8 cellular contexts compared by ENCODE assay signal in genomic region chr19:34171539-34171876, GRCh38. TPM values are rescaled to one million over a fixed set of nuclear protein-coding genes. Genes with fewer than 3 reads are reported as not detected.
A peak's percentile ranks its signal among the peaks of the same experiment; 100 is the strongest.
DNase-seq lines count a peak whose midpoint lies in the region; ATAC-seq and TF ChIP-seq lines count a peak whose summit lies in the region.

No MANE protein-coding gene starts in this region.

- ATAC-seq in GM21619 (IDR thresholded peaks at IDR 0.05; ENCODE audit: unreplicated experiment) (peak; percentile 22), GM18873 (IDR thresholded peaks at IDR 0.05; ENCODE audit: low FRiP score, unreplicated experiment) (no peak)

- no peaks in the 10 kb centered on the region for H3K36me3 ChIP-seq in GM06990 (ENCODE audit: control insufficient read depth, insufficient read depth, low read length)
- H3K36me3 ChIP-seq in MG63, result peaks cover 20% of the 10 kb centered on the region
- H3K36me3 ChIP-seq in ascending aorta, result no peaks in the 10 kb centered on the region

- H3K4me3 ChIP-seq in GM06990 (replicated peaks; ENCODE audit: low read depth, low read length) (peak overlapping the region; percentile 77), MG63 (peak overlapping the region; percentile 95), ascending aorta (peak overlapping the region; percentile 91 to 98)

- peak overlapping the region; percentile 99 for H3K27ac ChIP-seq in ascending aorta
- peak overlapping the region; percentile 96 for H3K27ac ChIP-seq in layer of hippocampus (ENCODE audit: low read depth, low read length)

- peaks cover 6 to 33% of the 10 kb centered on the region in 2 donors for H3K4me1 ChIP-seq in ascending aorta

- H3K9me3 ChIP-seq in MG63, result no peaks in the 10 kb centered on the region
- H3K9me3 ChIP-seq in ascending aorta, result no peaks in the 10 kb centered on the region

- DNase-seq in GM06990 (ENCODE audit: extremely low read depth, insufficient read length) (no peak), MG63 (peak; percentile 67), ascending aorta (ENCODE audit: low spot score in 2 of 2) (no peak), NCI-H748 treated with DMSO at 0.1 percent for 48 hours (lab: John Stamatoyannopoulos, UW) (no peak)
- DNase-seq in stimulated activated CD8-positive, alpha-beta memory T cell treated with anti-CD3 and anti-CD28 coated beads, Interleukin-2, amount 100 ng/mL, for 48 hours (ENCODE audit: low read depth in 2 of 2), result peak; percentile 4 to 38

- H3K27me3 ChIP-seq in GM06990 (replicated peaks; ENCODE audit: control insufficient read depth, insufficient read depth, low read length) (no peaks in the 10 kb centered on the region), MG63 (no peaks in the 10 kb centered on the region), ascending aorta (no peaks in the 10 kb centered on the region), layer of hippocampus (ENCODE audit: control insufficient read depth, insufficient read depth, low read length) (no peaks in the 10 kb centered on the region)

- intact Hi-C loops in ascending aorta (cut with DNase I), result loop anchor here (5.0 to 10.0 kb wide), 3 partner anchors 51 to 313 kb away; partner anchors contain the start of gene WTIP

- TF ChIP-seq CTCF in GM06990 (IDR thresholded peaks at IDR 0.05; ENCODE audit: insufficient read depth, low read length, poor library complexity, severe bottlenecking) (no peak), ascending aorta (IDR thresholded peaks at IDR 0.05) (no peak)

RNA-seq across cellular contexts. Expression of gene LSM14A, which starts 0.8 kb away (rescaled TPM):
- total RNA-seq in MG63 (2014; rRNA removed; shearing (Covaris generic); ENCODE audit: low replicate concordance), result 54.8 and 70.6 TPM in 2 replicates
- 107 TPM for total RNA-seq in ascending aorta

Comparison
In these comparisons a context has a peak if more than half of its experiments do, and no peak if none do; other contexts are left out.
1. DNase-seq: peak in MG63 (single experiment) and stimulated activated CD8-positive, alpha-beta memory T cell treated with anti-CD3 and anti-CD28 coated beads, Interleukin-2, amount 100 ng/mL, for 48 hours (2 of 2); none in GM06990 (single experiment), ascending aorta (0 of 2) and NCI-H748 treated with DMSO at 0.1 percent for 48 hours (single experiment).
2. Peak in every context shown above with its lines, with median percentiles within 50 percentile points of each other: H3K4me3 ChIP-seq.